ENCODE assay signal across 21 cellular contexts in genomic region chr2:39362595-39362994, GRCh38.
A peak's percentile ranks its signal among the peaks of the same experiment; 100 is the strongest.
DNase-seq lines count a peak whose midpoint lies in the region; FAIRE-seq and TF ChIP-seq lines count a peak whose summit lies in the region.
"Had no signal": no experiment of that assay in that cellular context is flagged by ENCODE, and none has a peak within 500 bp of the region (broad histone marks: within the 10 kb centered on the region; RNA-seq: fewer than 3 reads in every experiment).

No MANE protein-coding gene starts in this region.

- H3K4me3 ChIP-seq in HEK293 (ENCODE audit: low read depth, low read length) (no peak overlapping the region), H1 (ENCODE audit: extremely low read depth in 1 of 4, insufficient read depth in 2 of 4, low read depth in 3 of 4, low read length in 4 of 4) (peak overlapping the region in 1 of 4 experiments; percentile 11; a peak in 1 of 8 replicates), kidney (ENCODE audit: low read length in 2 of 2) (no peak overlapping the region)
- H3K4me3 ChIP-seq: BLaER1 treated with 17β-estradiol and CSF1 and Interleukin-3, amounts not matched to agents 10 nM and 100 nM; GM12878; GM23248; HAP-1 had no signal

- H2BK5ac ChIP-seq in H9 (ENCODE audit: insufficient read length, low read length) (no peak overlapping the region), H1 (ENCODE audit: low read depth, low read length) (no peak overlapping the region)

- H2BK12ac ChIP-seq in H9 (ENCODE audit: insufficient read length, low read depth, low read length) = no peak overlapping the region
- H2BK12ac ChIP-seq in H1 (ENCODE audit: low read depth, low read length) = no peak overlapping the region

- H3K18ac ChIP-seq in H9 (ENCODE audit: insufficient read length, low read depth, low read length) (no peak overlapping the region), H1 (ENCODE audit: extremely low read depth, low read length) (no peak overlapping the region; the same call in 1 of the 2 replicates)

- peak overlapping the region; percentile 26 for H2BK20ac ChIP-seq in H9 (ENCODE audit: low read depth, low read length, poor library complexity, severe bottlenecking)
- no peak overlapping the region for H2BK20ac ChIP-seq in H1 (ENCODE audit: low read length)

- peaks cover 75 to 84% of the 10 kb centered on the region in 2 experiments for H3K9me3 Mint-ChIP-seq in H9

- H3K9me3 ChIP-seq in H9 (ENCODE audit: control insufficient read depth, low read depth, low read length) (peaks cover 30% of the 10 kb centered on the region), HEK293 (ENCODE audit: control insufficient read depth, insufficient read depth, low read depth, low read length) (no peaks in the 10 kb centered on the region), H1 (ENCODE audit: insufficient read depth in 2 of 2, low read depth in 1 of 2, low read length in 1 of 2) (peaks cover 36 to 52% of the 10 kb centered on the region in 2 experiments), kidney (ENCODE audit: control insufficient read depth in 1 of 2, low read length in 2 of 2) (peaks cover 0 to 26% of the 10 kb centered on the region in 2 donors)

- H4K91ac ChIP-seq in H9 (ENCODE audit: insufficient read length, low read depth, low read length) (no peak overlapping the region), H1 (replicated peaks; ENCODE audit: insufficient read length, low read length) (no peak overlapping the region)

- POLR2A ChIA-PET in HEK293 (lab: Yijun Ruan, JAX) = no interaction called here
- POLR2A ChIA-PET in H1 (lab: Charles Lee; ENCODE audit: partially characterized antibody) = no interaction called here

- CTCF ChIA-PET in HEK293 (lab: Yijun Ruan, JAX) = interaction anchor here (0.5 to 1.9 kb wide), 4 partner anchors 17 to 408 kb away, joined by 3 to 5 read pairs (median 4); no protein-coding TSS in a partner anchor
- CTCF ChIA-PET in H1 (lab: Charles Lee; ENCODE audit: partially characterized antibody) = interaction anchor here (0.8 to 1.2 kb wide), 3 partner anchors 9 to 24 kb away, joined by 3 read pairs; no protein-coding TSS in a partner anchor

- no peak overlapping the region for H3K23ac ChIP-seq in H9 (ENCODE audit: insufficient read length, low read depth, low read length)
- H3K23ac ChIP-seq in H1 (ENCODE audit: insufficient read length) = no peak overlapping the region

- H4K5ac ChIP-seq in H9 (ENCODE audit: insufficient read length, low read depth, low read length) (no peak overlapping the region), H1 (ENCODE audit: insufficient read length, low read depth, low read length) (no peak overlapping the region)

- WGBS in H9 (ENCODE audit: extremely low coverage, insufficient read length, low lambda C conversion rate) = no CpG with 5 or more reads among the region's 4 CpGs
- WGBS in H1 (ENCODE audit: extremely low coverage in 1 of 2, insufficient coverage in 1 of 2, insufficient read length in 1 of 2, insufficient replicate concordance in 2 of 2, low coverage in 1 of 2, low lambda C conversion rate in 2 of 2, missing lambda C conversion rate in 1 of 2), 2 experiments = 98% methylated on average over 4 of the region's 4 CpGs; no CpG with 5 or more reads in 1 of the 2 experiments

- H2BK15ac ChIP-seq in H9 (ENCODE audit: low read depth, low read length) = no peak overlapping the region
- no peak overlapping the region for H2BK15ac ChIP-seq in H1 (ENCODE audit: low read length)

- DNase-seq in H9 (no peak), H1 (ENCODE audit: low read depth in 1 of 2, low spot score in 2 of 2) (no peak), kidney (no peak), cardiac septum (ENCODE audit: low spot score) (no peak)
- no peak for DNase-seq in activated CD4-positive, alpha-beta T cell treated with anti-CD3 and anti-CD28 coated beads for 1 hour
- DNase-seq: AML-193; BE2C; CD4-positive, alpha-beta T cell; CD8-positive, alpha-beta memory T cell; DMS 273 treated with DMSO at 0.1 percent for 48 hours; DMS79; EL; GDM1; GM23248 had no signal

- H4K20me1 ChIP-seq in H9 (ENCODE audit: control insufficient read depth, insufficient read depth, insufficient read length) (no peaks in the 10 kb centered on the region), H1 (replicated peaks in 1 of 2; ENCODE audit: control insufficient read depth in 1 of 2, insufficient read depth in 2 of 2, low read length in 2 of 2) (no peaks in the 10 kb centered on the region)
- H4K20me1 ChIP-seq: BLaER1 treated with 17β-estradiol and CSF1 and Interleukin-3, amounts not matched to agents 10 nM and 100 nM had no signal

- H3K56ac ChIP-seq in H9 (ENCODE audit: insufficient read length, low read depth, low read length) (no peak overlapping the region), H1 (replicated peaks; ENCODE audit: insufficient read length, low read depth, low read length) (no peak overlapping the region)

- no peak overlapping the region for H3T11ph ChIP-seq in H9 (ENCODE audit: low read length)

- no peak overlapping the region for H3K4me2 ChIP-seq in H9 (ENCODE audit: insufficient read depth, insufficient read length, low read length)
- H3K4me2 ChIP-seq in H1 (ENCODE audit: insufficient read depth in 1 of 2, low read depth in 2 of 2, low read length in 2 of 2) = no peak overlapping the region
- H3K4me2 ChIP-seq: BLaER1 treated with 17β-estradiol and CSF1 and Interleukin-3, amounts not matched to agents 10 nM and 100 nM had no signal

- no peak overlapping the region for H3K27ac ChIP-seq in H9 (ENCODE audit: insufficient read length, low read depth, low read length)
- no peak overlapping the region for H3K27ac ChIP-seq in HEK293 (ENCODE audit: extremely low read depth, low read depth, low read length)
- no peak overlapping the region for H3K27ac ChIP-seq in H1 (ENCODE audit: low read depth, low read length)
- H3K27ac ChIP-seq in kidney (ENCODE audit: low read depth in 2 of 2, low read length in 2 of 2) = no peak overlapping the region
- H3K27ac ChIP-seq: BLaER1 treated with 17β-estradiol and CSF1 and Interleukin-3, amounts not matched to agents 10 nM and 100 nM; GM23248 had no signal

- H3K27me3 ChIP-seq in H9 (ENCODE audit: insufficient read depth, low read length) = no peaks in the 10 kb centered on the region
- no peaks in the 10 kb centered on the region for H3K27me3 ChIP-seq in H1 (replicated peaks in 1 of 4; ENCODE audit: control insufficient read depth in 3 of 4, extremely low read depth in 1 of 4, insufficient read depth in 3 of 4, low read length in 3 of 4)
- H3K27me3 ChIP-seq: BE2C; BLaER1 treated with 17β-estradiol and CSF1 and Interleukin-3, amounts not matched to agents 10 nM and 100 nM had no signal

- H3K79me2 ChIP-seq in H9 (ENCODE audit: insufficient read depth, low read length) = peaks cover 4% of the 10 kb centered on the region; the same call in 1 of the 2 replicates
- H3K79me2 ChIP-seq in H1 (ENCODE audit: control insufficient read depth in 1 of 2, insufficient read depth in 2 of 2, low read length in 2 of 2) = peaks cover 0 to 55% of the 10 kb centered on the region in 2 experiments; a peak in 2 of 4 replicates

- H3K9ac ChIP-seq in H9 (ENCODE audit: extremely low read depth, insufficient read length, low read length) (no peak overlapping the region), H1 (replicated peaks in 1 of 4; ENCODE audit: extremely low read depth in 1 of 4, low read depth in 3 of 4, low read length in 3 of 4) (no peak overlapping the region), kidney (ENCODE audit: low read length in 2 of 2) (no peak overlapping the region)
- H3K9ac ChIP-seq: BLaER1 treated with 17β-estradiol and CSF1 and Interleukin-3, amounts not matched to agents 10 nM and 100 nM; GM23248 had no signal

- H4K8ac ChIP-seq in H9 (replicated peaks; ENCODE audit: insufficient read length, low read depth, low read length) = no peak overlapping the region
- H4K8ac ChIP-seq in H1 (ENCODE audit: extremely low read depth, insufficient read depth, low read length) = no peak overlapping the region

- H3K14ac ChIP-seq in H9 (ENCODE audit: insufficient read depth, low read length) (no peak overlapping the region), H1 (ENCODE audit: insufficient read length) (no peak overlapping the region)

- H2BK120ac ChIP-seq in H9 (ENCODE audit: low read depth, low read length, poor library complexity, severe bottlenecking) (no peak overlapping the region), H1 (replicated peaks; ENCODE audit: low read depth, low read length) (no peak overlapping the region)

- H3K79me1 ChIP-seq in H9 (ENCODE audit: insufficient read depth, low read depth, low read length, poor library complexity, severe bottlenecking) (peaks cover 5% of the 10 kb centered on the region), H1 (ENCODE audit: low read depth, low read length) (no peaks in the 10 kb centered on the region)

- peaks cover 47 to 82% (median 77%) of the 10 kb centered on the region in 3 experiments for H3K36me3 Mint-ChIP-seq in H9 (ENCODE audit: insufficient read depth in 1 of 3, low read depth in 3 of 3)

- no peak overlapping the region for H3K4ac ChIP-seq in H9 (ENCODE audit: low read depth, low read length)
- H3K4ac ChIP-seq in H1 (replicated peaks; ENCODE audit: insufficient read length, low read depth, low read length) = no peak overlapping the region

- intact Hi-C loops in kidney (cut with DNase I) = no loop called here
- intact Hi-C loops in cardiac septum (cut with DNase I) = no loop called here

- H2AFZ ChIP-seq in H9 (ENCODE audit: low read length) (no peak overlapping the region), H1 (ENCODE audit: low read length) (no peak overlapping the region)
- H2AFZ ChIP-seq: GM23248 had no signal

- H3K27ac Mint-ChIP-seq in H9 = no peak overlapping the region
- H3K27ac Mint-ChIP-seq: CD14-positive monocyte; CD4-positive, alpha-beta T cell; CD8-positive, alpha-beta memory T cell had no signal

- H3K23me2 ChIP-seq in H9 (ENCODE audit: insufficient read length, low read depth, low read length, poor library complexity, severe bottlenecking) (no peaks in the 10 kb centered on the region), H1 (ENCODE audit: low read depth, low read length) (no peaks in the 10 kb centered on the region)

- no peak for TF ChIP-seq RAD21 in H1 (IDR thresholded peaks at IDR 0.05 in 1 of 2, conservative IDR thresholded peaks at IDR 0.05 in 1 of 2; ENCODE audit: low read depth in 2 of 2, low read length in 2 of 2)

- no peak for TF ChIP-seq EP300 in H1 (IDR thresholded peaks at IDR 0.05; ENCODE audit: borderline replicate concordance in 1 of 2, low read depth in 2 of 2, low read length in 2 of 2)

- peaks cover 4% of the 10 kb centered on the region for H3K4me1 ChIP-seq in H9 (ENCODE audit: insufficient read depth, low read length)
- H3K4me1 ChIP-seq in HEK293 (ENCODE audit: control insufficient read depth, insufficient read depth, low read length) = no peaks in the 10 kb centered on the region
- peaks cover 3 to 17% (median 4%) of the 10 kb centered on the region in 4 experiments; a peak in 5 of 7 replicates for H3K4me1 ChIP-seq in H1 (replicated peaks in 1 of 4; ENCODE audit: control insufficient read depth in 3 of 4, insufficient read depth in 4 of 4, low read length in 3 of 4)
- H3K4me1 ChIP-seq in kidney (ENCODE audit: control insufficient read depth in 1 of 2, insufficient read depth in 1 of 2, low read depth in 1 of 2, low read length in 2 of 2) = no peaks in the 10 kb centered on the region
- H3K4me1 ChIP-seq: BE2C; BLaER1 treated with 17β-estradiol and CSF1 and Interleukin-3, amounts not matched to agents 10 nM and 100 nM had no signal

- H2AK5ac ChIP-seq in H9 (ENCODE audit: insufficient read length, low read length) (no peak overlapping the region), H1 (ENCODE audit: low read depth, low read length) (no peak overlapping the region)

- TF ChIP-seq POLR2A in H1 (IDR thresholded peaks at IDR 0.05; ENCODE audit: control extremely low read depth in 1 of 2, low read depth in 2 of 2, low read length in 2 of 2) = no peak

- peaks cover 37 to 38% of the 10 kb centered on the region in 2 experiments for H3K4me1 Mint-ChIP-seq in H9
- H3K4me1 Mint-ChIP-seq: CD14-positive monocyte had no signal

- no peak for TF ChIP-seq CTCF in H9 (conservative IDR thresholded peaks at IDR 0.05)
- TF ChIP-seq CTCF in HEK293 (tag by site-specific recombination; IDR thresholded peaks at IDR 0.05) = no peak
- no peak for TF ChIP-seq CTCF in H1 (IDR thresholded peaks at IDR 0.05; ENCODE audit: control extremely low read depth in 1 of 3, insufficient read depth in 1 of 3, low read depth in 1 of 3, low read length in 3 of 3)
- TF ChIP-seq CTCF in kidney (IDR thresholded peaks at IDR 0.05; ENCODE audit: borderline replicate concordance, extremely low read depth, insufficient read depth) = no peak

- H3K4me3 Mint-ChIP-seq in H9 = no peak overlapping the region
- H3K4me3 Mint-ChIP-seq: CD14-positive monocyte; CD4-positive, alpha-beta T cell; CD8-positive, alpha-beta memory T cell had no signal

- no peaks in the 10 kb centered on the region for H3K36me3 ChIP-seq in HEK293 (ENCODE audit: control insufficient read depth in 2 of 2, insufficient read depth in 1 of 2, low read length in 2 of 2)
- peaks cover 0 to 53% (median 16%) of the 10 kb centered on the region in 4 experiments; a peak in 4 of 8 replicates for H3K36me3 ChIP-seq in H1 (ENCODE audit: control insufficient read depth in 2 of 4, insufficient read depth in 4 of 4, low read length in 3 of 4)
- no peaks in the 10 kb centered on the region for H3K36me3 ChIP-seq in kidney (ENCODE audit: control insufficient read depth in 1 of 2, insufficient read depth in 2 of 2, low read length in 2 of 2)
- H3K36me3 ChIP-seq: BE2C had no signal

- H3K27me3 Mint-ChIP-seq in H9 (ENCODE audit: low read depth) = peaks cover 5% of the 10 kb centered on the region
- H3K27me3 Mint-ChIP-seq: CD4-positive, alpha-beta T cell; CD8-positive, alpha-beta memory T cell had no signal

- FAIRE-seq in H1 (lab: Jason Lieb, UNC) (no peak), kidney (lab: Jason Lieb, UNC) (no peak)
- FAIRE-seq: D721Med, GM12878, GM19239 had no signal
